ENCODE assay signal across 1 cellular context in genomic region chr7:158705234-158705890, GRCh38.
TF ChIP-seq lines count a peak whose summit lies in the region.

No MANE protein-coding gene starts in this region.

TF ChIP-seq in GM23338, 12 proteins besides CTCF, POLR2A, EP300 and RAD21 (continued from another document):
- TF ChIP-seq REST (IDR thresholded peaks at IDR 0.05; ENCODE audit: unreplicated experiment) (no peak), STAT1 (IDR thresholded peaks at IDR 0.05; ENCODE audit: unreplicated experiment) (no peak), CREB1 (CRISPR knock-in tag; IDR thresholded peaks at IDR 0.05; ENCODE audit: low read depth) (no peak)
